In genomic region chr2:143161982-143162837, GRCh38 we compare ENCODE assay signal across 1 cellular context.
TF ChIP-seq lines count a peak whose summit lies in the region.

No MANE protein-coding gene starts in this region.

TF ChIP-seq in SK-N-SH treated with all-trans-retinoic acid at 6 μM for 48 hours, 23 proteins besides CTCF, POLR2A, EP300 and RAD21 (continued from another document):
- TF ChIP-seq TSHZ2 (CRISPR knock-in tag; IDR thresholded peaks at IDR 0.05): no peak
- TF ChIP-seq TOX (CRISPR knock-in tag; IDR thresholded peaks at IDR 0.05; ENCODE audit: borderline replicate concordance): no peak
- TF ChIP-seq CSDC2 (CRISPR knock-in tag; IDR thresholded peaks at IDR 0.05): no peak
